17 cellular contexts compared by ENCODE assay signal in genomic region chr18:33863912-33864311, GRCh38.
A peak's percentile ranks its signal among the peaks of the same experiment; 100 is the strongest.
DNase-seq lines count a peak whose midpoint lies in the region; ATAC-seq, FAIRE-seq and TF ChIP-seq lines count a peak whose summit lies in the region.
"Had no signal": no experiment of that assay in that cellular context is flagged by ENCODE, and none has a peak within 500 bp of the region (broad histone marks: within the 10 kb centered on the region; RNA-seq: fewer than 3 reads in every experiment).

No MANE protein-coding gene starts in this region.

- no peak for DNase-seq in K562 (ENCODE audit: extremely low read depth in 1 of 4, low spot score in 3 of 4)
- DNase-seq in UCSD-AML1 (lab: John Stamatoyannopoulos, UW; ENCODE audit: unreplicated experiment) = no peak
- no peak for DNase-seq in DMS114 treated with DMSO at 0.1 percent for 48 hours (lab: John Stamatoyannopoulos, UW; ENCODE audit: unreplicated experiment)
- DNase-seq: C1 segment of cervical spinal cord; Calu3; CD4-positive, alpha-beta memory T cell; DMS153; DND-41; GM23248; H7; HCEC 1CT had no signal

- in situ Hi-C loops in K562 (cut with MboI) = no loop called here

- peaks cover 40% of the 10 kb centered on the region for H3K36me3 ChIP-seq in BLaER1
- H3K36me3 ChIP-seq in HEK293 (ENCODE audit: control insufficient read depth in 2 of 2, insufficient read depth in 1 of 2, low read length in 2 of 2) = no peaks in the 10 kb centered on the region
- no peaks in the 10 kb centered on the region for H3K36me3 ChIP-seq in K562 (ENCODE audit: control insufficient read depth, insufficient read depth, low read length)

- H3K4me1 ChIP-seq in BLaER1 = no peaks in the 10 kb centered on the region
- no peaks in the 10 kb centered on the region for H3K4me1 ChIP-seq in HEK293 (ENCODE audit: control insufficient read depth, insufficient read depth, low read length)
- no peaks in the 10 kb centered on the region for H3K4me1 ChIP-seq in K562 (replicated peaks in 1 of 2; ENCODE audit: control insufficient read depth in 2 of 2, insufficient read depth in 2 of 2, low read length in 2 of 2)

- TF ChIP-seq CTCF in HEK293 (tag by site-specific recombination; IDR thresholded peaks at IDR 0.05) (no peak), K562 (IDR thresholded peaks at IDR 0.05 in 2 of 3, conservative IDR thresholded peaks at IDR 0.05 in 1 of 3; ENCODE audit: insufficient read depth in 2 of 3, low read depth in 1 of 3, low read length in 3 of 3) (no peak)

- H3K9me3 ChIP-seq in BLaER1 (peaks cover 55% of the 10 kb centered on the region), HEK293 (ENCODE audit: control insufficient read depth, insufficient read depth, low read depth, low read length) (no peaks in the 10 kb centered on the region), K562 (replicated peaks; ENCODE audit: control insufficient read depth, insufficient read depth, low read depth, low read length) (peaks cover 2% of the 10 kb centered on the region; the same call in 1 of the 2 replicates)

- H3K27ac ChIP-seq in BLaER1 (no peak overlapping the region), HEK293 (ENCODE audit: extremely low read depth, low read depth, low read length) (no peak overlapping the region), K562 (ENCODE audit: extremely low read depth, low read depth, low read length) (no peak overlapping the region)
- H3K27ac ChIP-seq: GM23248 had no signal

- TF ChIP-seq POLR2A in K562 (conservative IDR thresholded peaks at IDR 0.05) = no peak

- POLR2A ChIA-PET in HEK293 (lab: Yijun Ruan, JAX) = no interaction called here
- POLR2A ChIA-PET in K562 (lab: Yijun Ruan, JAX) = no interaction called here

- H3K9ac ChIP-seq in BLaER1 = no peak overlapping the region
- no peak overlapping the region for H3K9ac ChIP-seq in K562 (ENCODE audit: insufficient read depth in 1 of 2, low read depth in 2 of 2, low read length in 2 of 2)
- H3K9ac ChIP-seq: GM23248 had no signal

- H4K20me1 ChIP-seq in BLaER1 (no peaks in the 10 kb centered on the region), K562 (replicated peaks; ENCODE audit: control insufficient read depth, insufficient read depth, low read length) (no peaks in the 10 kb centered on the region)

- 20% methylated on average over 1 of the region's 1 CpG for WGBS in K562 (ENCODE audit: insufficient coverage, low coverage, missing lambda C conversion rate)

- H2AFZ ChIP-seq in K562 (ENCODE audit: low read depth, low read length) = no peak overlapping the region
- H2AFZ ChIP-seq: GM23248 had no signal

- no peaks in the 10 kb centered on the region for H3K9me1 ChIP-seq in K562 (ENCODE audit: control insufficient read depth, insufficient read depth, low read length)

- ATAC-seq in K562 (no peak), GM19397 (IDR thresholded peaks at IDR 0.05; ENCODE audit: unreplicated experiment) (no peak)

- H3K27me3 ChIP-seq in BLaER1 (no peaks in the 10 kb centered on the region), K562 (ENCODE audit: control insufficient read depth in 2 of 2, insufficient read depth in 2 of 2, low read length in 2 of 2) (no peaks in the 10 kb centered on the region)

- BruUV-seq in K562 (replicated peaks; lab: Mats Ljungman, UMichigan) = no TSS peak

- FAIRE-seq in K562 (lab: Jason Lieb, UNC) = no peak
- FAIRE-seq: G401.6, GM12892, H1 had no signal

- H3K4me3 ChIP-seq in BLaER1 = peak overlapping the region; percentile 44; the same call in 1 of the 2 replicates
- no peak overlapping the region for H3K4me3 ChIP-seq in HEK293 (ENCODE audit: low read depth, low read length)
- H3K4me3 ChIP-seq in K562 = no peak overlapping the region
- H3K4me3 ChIP-seq: GM23248 had no signal

- no peak overlapping the region for H3K4me2 ChIP-seq in BLaER1
- no peak overlapping the region for H3K4me2 ChIP-seq in K562 (ENCODE audit: insufficient read depth, low read length)

- no peak for TF ChIP-seq EP300 in K562 (IDR thresholded peaks at IDR 0.05; ENCODE audit: low read length)

- TF ChIP-seq RAD21 in K562 (CRISPR knock-in tag; conservative IDR thresholded peaks at IDR 0.05 in 1 of 2, IDR thresholded peaks at IDR 0.05 in 1 of 2) = no peak

- intact Hi-C loops in K562 (cut with micrococcal nuclease) = no loop called here

- no peaks in the 10 kb centered on the region for H3K79me2 ChIP-seq in K562 (ENCODE audit: control insufficient read depth, insufficient read depth, low read length)

- CTCF ChIA-PET in HEK293 (lab: Yijun Ruan, JAX) (no interaction called here), K562 (lab: Yijun Ruan, JAX; ENCODE audit: low intra/inter-chr PET ratio) (no interaction called here)

TF ChIP-seq in HEK293, 187 proteins besides CTCF, POLR2A, EP300 and RAD21:
- TF ChIP-seq ZNF114 (tag by site-specific recombination; IDR thresholded peaks at IDR 0.05) (no peak), ZNF707 (tag by site-specific recombination; IDR thresholded peaks at IDR 0.05) (no peak), ZNF585B (tag by site-specific recombination; IDR thresholded peaks at IDR 0.05) (peak; percentile 96), SETDB1 (IDR thresholded peaks at IDR 0.05; ENCODE audit: insufficient read length, low read length) (peak; percentile 95), ZNF184 (tag by site-specific recombination; IDR thresholded peaks at IDR 0.05) (no peak), TRIM28 (IDR thresholded peaks at IDR 0.05; ENCODE audit: borderline replicate concordance, low read length) (peak; percentile 100), ZNF416 (tag by site-specific recombination; IDR thresholded peaks at IDR 0.05) (peak; percentile 90)
TF ChIP-seq in HEK293: peak in this region for 4.

TF ChIP-seq in K562, 482 proteins besides CTCF, POLR2A, EP300 and RAD21:
- peak; percentile 30 for TF ChIP-seq ZFP36 (IDR thresholded peaks at IDR 0.05; ENCODE audit: low read depth, low read length, partially characterized antibody)
- no peak for TF ChIP-seq NR2C1 (IDR thresholded peaks at IDR 0.05)
- TF ChIP-seq NR2C1 (tag; IDR thresholded peaks at IDR 0.05) = no peak
TF ChIP-seq in K562: peak in this region for 1.
